Comparison of ENCODE assay signal across 18 cellular contexts in genomic region chr10:30366829-30367228, GRCh38.
"Had no signal": no experiment of that assay in that cellular context is flagged by ENCODE, and none has a peak within 500 bp of the region (broad histone marks: within the 10 kb centered on the region; RNA-seq: fewer than 3 reads in every experiment).

No MANE protein-coding gene starts in this region.

- H3K9me3 Mint-ChIP-seq: dendritic cell treated with granulocyte-macrophage colony-stimulating factor and Interleukin-4, amounts not matched to agents 40 ng/mL and 50 ng/mL, for 4 days; effector memory CD8-positive, alpha-beta T cell; memory B cell; mesothelial cell of epicardium; natural killer cell; neural crest cell; stimulated activated naive B cell treated with anti-CD40 and anti-IgM and Interleukin-4, amounts not matched to agents 10 μg/mL and 1 μg/mL and 100 μg/mL, for 72 hours had no signal

- ATAC-seq: effector memory CD8-positive, alpha-beta T cell; gastroesophageal sphincter; left lung; lower lobe of right lung; natural killer cell; sciatic nerve; stimulated activated naive B cell treated with anti-CD40 and anti-IgM and Interleukin-4, amounts not matched to agents 10 μg/mL and 1 μg/mL and 100 μg/mL, for 72 hours had no signal

- H3K9me3 ChIP-seq: esophagus squamous epithelium, gastroesophageal sphincter, left lung, lower lobe of right lung had no signal

- H3K36me3 Mint-ChIP-seq: memory B cell; mesothelial cell of epicardium; natural killer cell; stimulated activated naive B cell treated with anti-CD40 and anti-IgM and Interleukin-4, amounts not matched to agents 10 μg/mL and 1 μg/mL and 100 μg/mL, for 72 hours had no signal

- H3K27ac ChIP-seq: epithelial cell of prostate, esophagus squamous epithelium, gastroesophageal sphincter, left lung, lower lobe of right lung had no signal

- H3K36me3 ChIP-seq: esophagus squamous epithelium, gastroesophageal sphincter, left lung, lower lobe of right lung had no signal

- H3K27ac Mint-ChIP-seq: dendritic cell treated with granulocyte-macrophage colony-stimulating factor and Interleukin-4, amounts not matched to agents 40 ng/mL and 50 ng/mL, for 4 days; memory B cell; mesothelial cell of epicardium; natural killer cell; stimulated activated naive B cell treated with anti-CD40 and anti-IgM and Interleukin-4, amounts not matched to agents 10 μg/mL and 1 μg/mL and 100 μg/mL, for 72 hours had no signal

- H3K4me3 Mint-ChIP-seq: dendritic cell treated with granulocyte-macrophage colony-stimulating factor and Interleukin-4, amounts not matched to agents 40 ng/mL and 50 ng/mL, for 4 days; effector memory CD8-positive, alpha-beta T cell; memory B cell; mesothelial cell of epicardium; natural killer cell; neural crest cell; stimulated activated naive B cell treated with anti-CD40 and anti-IgM and Interleukin-4, amounts not matched to agents 10 μg/mL and 1 μg/mL and 100 μg/mL, for 72 hours had no signal

- H3K4me1 Mint-ChIP-seq: memory B cell, natural killer cell had no signal

- H3K4me3 ChIP-seq: esophagus squamous epithelium, gastroesophageal sphincter, left lung, lower lobe of right lung had no signal

- H3K27me3 ChIP-seq: esophagus squamous epithelium, gastroesophageal sphincter, left lung had no signal

- DNase-seq: effector memory CD8-positive, alpha-beta T cell; esophagus squamous epithelium; foreskin fibroblast; glutamatergic neuron; lower lobe of right lung; natural killer cell; posterior cingulate gyrus; stimulated activated CD4-positive, alpha-beta T cell treated with anti-CD3 and anti-CD28 coated beads, Interleukin-2, amount 100 ng/mL, for 24 hours; stimulated activated CD4-positive, alpha-beta T cell treated with anti-CD3 and anti-CD28 coated beads, Interleukin-4, amount 100 ng/mL, for 4 hours; stimulated activated naive B cell treated with anti-CD40 and anti-IgM and Interleukin-4, amounts not matched to agents 10 μg/mL and 1 μg/mL and 100 μg/mL, for 72 hours had no signal

- H3K4me1 ChIP-seq: gastroesophageal sphincter, left lung, lower lobe of right lung had no signal
